ENCODE assay signal across 3 cellular contexts in genomic region chr7:2646680-2647571, GRCh38.
TF ChIP-seq lines count a peak whose summit lies in the region.

No MANE protein-coding gene starts in this region.

TF ChIP-seq in SK-N-SH, 30 proteins besides CTCF, POLR2A, EP300 and RAD21:
- TF ChIP-seq RFX5 (IDR thresholded peaks at IDR 0.05; ENCODE audit: low read length) (no peak), IRF3 (IDR thresholded peaks at IDR 0.05; ENCODE audit: low read depth, low read length) (no peak), GABPA (IDR thresholded peaks at IDR 0.05; ENCODE audit: low read depth) (no peak), RCOR1 (IDR thresholded peaks at IDR 0.05; ENCODE audit: low read length) (no peak), USF1 (IDR thresholded peaks at IDR 0.05; ENCODE audit: borderline replicate concordance, low read depth) (no peak)
TF ChIP-seq in SK-N-SH: peak in this region for 0.

TF ChIP-seq in SK-N-SH treated with all-trans-retinoic acid at 6 μM for 48 hours, 23 proteins besides CTCF, POLR2A, EP300 and RAD21:
- TF ChIP-seq CREB5 (CRISPR knock-in tag; IDR thresholded peaks at IDR 0.05; ENCODE audit: low read depth) (no peak), ZFP30 (CRISPR knock-in tag; IDR thresholded peaks at IDR 0.05) (no peak), ISL1 (CRISPR knock-in tag; IDR thresholded peaks at IDR 0.05) (no peak), ARNTL (CRISPR knock-in tag; IDR thresholded peaks at IDR 0.05; ENCODE audit: borderline replicate concordance, low read depth) (no peak), PATZ1 (CRISPR knock-in tag; IDR thresholded peaks at IDR 0.05; ENCODE audit: borderline replicate concordance) (no peak), ZNF565 (CRISPR knock-in tag; conservative IDR thresholded peaks at IDR 0.05; ENCODE audit: low read depth) (no peak), BACH2 (CRISPR knock-in tag; IDR thresholded peaks at IDR 0.05; ENCODE audit: borderline replicate concordance) (no peak), ESRRG (CRISPR knock-in tag; IDR thresholded peaks at IDR 0.05) (no peak), ZNF8 (CRISPR knock-in tag; IDR thresholded peaks at IDR 0.05) (no peak), ZNF70 (CRISPR knock-in tag; IDR thresholded peaks at IDR 0.05) (no peak), ZC3H10 (CRISPR knock-in tag; IDR thresholded peaks at IDR 0.05) (no peak)

TF ChIP-seq in endothelial cell of umbilical vein, 7 proteins besides CTCF, POLR2A, EP300 and RAD21:
- TF ChIP-seq MAX (IDR thresholded peaks at IDR 0.05; ENCODE audit: insufficient read depth, insufficient read length) (no peak), POLR2AphosphoS5 (IDR thresholded peaks at IDR 0.05; ENCODE audit: insufficient read depth, low read depth, low read length) (no peak), MYC (IDR thresholded peaks at IDR 0.05; ENCODE audit: low read depth, low read length) (no peak), GATA2 (IDR thresholded peaks at IDR 0.05; ENCODE audit: insufficient read depth, insufficient read length, low read depth, low read length) (no peak), FOS (IDR thresholded peaks at IDR 0.05; ENCODE audit: borderline replicate concordance, insufficient read depth, low read length) (no peak), EZH2 (IDR thresholded peaks at IDR 0.05; ENCODE audit: borderline replicate concordance, low read depth, low read length, severe bottlenecking) (no peak), JUN (IDR thresholded peaks at IDR 0.05; ENCODE audit: borderline replicate concordance, insufficient read depth, insufficient read length, low read depth) (no peak)
